Comparison of ENCODE assay signal across 8 cellular contexts in the genomic region with DNA sequence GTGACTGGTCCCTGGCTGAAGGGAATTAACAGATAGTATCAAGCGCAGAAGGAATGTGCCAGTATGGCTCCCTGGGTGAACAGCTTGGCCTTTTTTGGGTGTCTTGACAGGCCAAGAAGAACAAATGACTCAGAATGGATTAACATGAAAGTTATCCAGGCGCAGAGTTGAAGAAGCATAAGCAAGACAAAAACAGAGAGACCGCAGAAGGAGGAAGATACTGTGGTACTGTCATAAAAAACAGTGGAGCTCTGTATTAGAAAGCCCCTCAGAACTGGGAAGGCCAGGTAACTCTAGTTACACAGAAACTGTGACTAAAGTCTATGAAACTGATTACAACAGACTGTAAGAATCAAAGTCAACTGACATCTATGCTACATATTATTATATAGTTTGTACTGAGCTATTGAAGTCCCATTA.
DNase-seq lines count a peak whose midpoint lies in the region; ATAC-seq and FAIRE-seq lines count a peak whose summit lies in the region.

No MANE protein-coding gene starts in this region.

- H3K27me3 ChIP-seq in rectal smooth muscle tissue (ENCODE audit: control insufficient read depth, insufficient read depth, low read length) = no peaks in the 10 kb centered on the region

- peaks cover 7% of the 10 kb centered on the region for H3K4me1 ChIP-seq in rectal smooth muscle tissue (ENCODE audit: control insufficient read depth, insufficient read depth, low read length)

- H3K9ac ChIP-seq in rectal smooth muscle tissue (ENCODE audit: low read length) = no peak overlapping the region

- FAIRE-seq in HTR-8/SVneo (lab: Jason Lieb, UNC) = no peak

- H3K36me3 ChIP-seq in rectal smooth muscle tissue (ENCODE audit: control insufficient read depth, insufficient read depth, low read length) = peaks cover 2% of the 10 kb centered on the region

- H3K27ac ChIP-seq in rectal smooth muscle tissue (ENCODE audit: low read depth, low read length) = peak overlapping the region; percentile 89

- ATAC-seq in GM18858 (IDR thresholded peaks at IDR 0.05; ENCODE audit: unreplicated experiment) (peak; percentile 26), HG03432 (IDR thresholded peaks at IDR 0.05; ENCODE audit: unreplicated experiment) (peak; percentile 24), GM21367 (IDR thresholded peaks at IDR 0.05; ENCODE audit: unreplicated experiment) (no peak)

- peak overlapping the region; percentile 55 for H3K4me3 ChIP-seq in rectal smooth muscle tissue (ENCODE audit: low read length)

- peak; percentile 20 for DNase-seq in central memory CD4-positive, alpha-beta T cell
- DNase-seq in retina (no peak), HTR-8/SVneo (ENCODE audit: insufficient read length, low spot score) (no peak), NCI-H2196 (lab: John Stamatoyannopoulos, UW; ENCODE audit: unreplicated experiment) (no peak)
